In the genomic region with DNA sequence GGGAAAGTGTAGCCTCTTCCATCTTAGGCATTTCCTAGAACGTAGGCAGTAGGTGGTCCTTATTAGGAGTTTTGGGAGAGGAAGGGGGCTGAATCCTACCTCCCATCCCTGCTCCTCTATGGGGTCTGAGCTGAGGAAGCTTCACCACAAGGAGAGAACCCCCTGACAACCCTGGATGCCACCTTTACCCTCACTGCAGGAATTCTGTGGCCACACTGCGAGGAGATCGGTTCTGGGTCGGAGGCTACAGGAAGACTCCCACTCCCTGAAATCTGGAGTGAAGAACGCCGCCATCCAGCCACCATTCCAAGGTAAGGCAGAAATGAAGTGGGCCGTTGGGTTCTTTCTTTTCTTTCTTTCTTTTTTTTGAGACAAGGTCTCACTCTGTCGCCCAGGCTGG, we compare ENCODE assay signal across 14 cellular contexts. TPM values are rescaled to one million over a fixed set of nuclear protein-coding genes. Genes with fewer than 3 reads are reported as not detected.
DNase-seq lines count a peak whose midpoint lies in the region; ATAC-seq and TF ChIP-seq lines count a peak whose summit lies in the region.
"Had no signal": no experiment of that assay in that cellular context is flagged by ENCODE, and none has a peak within 500 bp of the region (broad histone marks: within the 10 kb centered on the region; RNA-seq: fewer than 3 reads in every experiment).

No MANE protein-coding gene starts in this region.

- H3K4me1 Mint-ChIP-seq in CD14-positive monocyte (peaks cover 56% of the 10 kb centered on the region), Calu3 (ENCODE audit: low read depth, unreplicated experiment) (no peaks in the 10 kb centered on the region), mesothelial cell of epicardium (no peaks in the 10 kb centered on the region), progenitor cell of endocrine pancreas (ENCODE audit: low read depth) (no peaks in the 10 kb centered on the region)
- peaks cover 18% of the 10 kb centered on the region for H3K4me1 Mint-ChIP-seq in activated CD8-positive, alpha-beta T cell treated with anti-CD3 and anti-CD28 coated beads for 36 hours (ENCODE audit: low read depth)

- peaks cover 0 to 3% (median 0%) of the 10 kb centered on the region in 7 donors for H3K9me3 Mint-ChIP-seq in CD14-positive monocyte
- H3K9me3 Mint-ChIP-seq in Calu3 (ENCODE audit: low read depth, unreplicated experiment), result no peaks in the 10 kb centered on the region
- no peaks in the 10 kb centered on the region for H3K9me3 Mint-ChIP-seq in activated CD8-positive, alpha-beta T cell treated with anti-CD3 and anti-CD28 coated beads for 36 hours
- H3K9me3 Mint-ChIP-seq in mesothelial cell of epicardium, result no peaks in the 10 kb centered on the region
- H3K9me3 Mint-ChIP-seq in progenitor cell of endocrine pancreas (ENCODE audit: low read depth), result no peaks in the 10 kb centered on the region
- H3K9me3 Mint-ChIP-seq: HFFc6 had no signal

- peaks cover 45 to 56% of the 10 kb centered on the region in 2 donors for H3K36me3 Mint-ChIP-seq in CD14-positive monocyte
- H3K36me3 Mint-ChIP-seq in Calu3 (ENCODE audit: insufficient read depth, unreplicated experiment), result peaks cover 10% of the 10 kb centered on the region
- H3K36me3 Mint-ChIP-seq in activated CD8-positive, alpha-beta T cell treated with anti-CD3 and anti-CD28 coated beads for 36 hours (ENCODE audit: low read depth), result peaks cover 13% of the 10 kb centered on the region
- H3K36me3 Mint-ChIP-seq in mesothelial cell of epicardium, result peaks cover 13% of the 10 kb centered on the region
- H3K36me3 Mint-ChIP-seq in progenitor cell of endocrine pancreas (ENCODE audit: insufficient read depth), result no peaks in the 10 kb centered on the region

- TF ChIP-seq CTCF in CD14-positive monocyte (IDR thresholded peaks at IDR 0.05) (no peak), Calu3 (IDR thresholded peaks at IDR 0.05; ENCODE audit: unreplicated experiment) (no peak), mesothelial cell of epicardium (IDR thresholded peaks at IDR 0.05; ENCODE audit: unreplicated experiment) (no peak), progenitor cell of endocrine pancreas (IDR thresholded peaks at IDR 0.05; ENCODE audit: unreplicated experiment) (no peak)
- TF ChIP-seq CTCF in activated CD8-positive, alpha-beta T cell treated with anti-CD3 and anti-CD28 coated beads for 36 hours (IDR thresholded peaks at IDR 0.05), result no peak

- H3K4me3 Mint-ChIP-seq in CD14-positive monocyte (peak overlapping the region; percentile 97), Calu3 (ENCODE audit: low read depth, unreplicated experiment) (peak overlapping the region; percentile 96), mesothelial cell of epicardium (peak overlapping the region; percentile 75), progenitor cell of endocrine pancreas (ENCODE audit: low read depth) (no peak overlapping the region)
- H3K4me3 Mint-ChIP-seq in activated CD8-positive, alpha-beta T cell treated with anti-CD3 and anti-CD28 coated beads for 36 hours, result peak overlapping the region; percentile 87
- H3K4me3 Mint-ChIP-seq: HFFc6 had no signal

- no TSS peak for BruUV-seq in Calu3 (replicated peaks; lab: Mats Ljungman, UMichigan)

- CTCF ChIA-PET in Calu3 (lab: Charles Lee), result no interaction called here
- CTCF ChIA-PET in activated CD8-positive, alpha-beta T cell treated with anti-CD3 and anti-CD28 coated beads for 36 hours (lab: Charles Lee), result interaction anchor here (0.9 kb wide), 1 partner anchor 144 kb away, joined by 6 read pairs; no protein-coding TSS in a partner anchor

- intact Hi-C loops in CD14-positive monocyte (cut with micrococcal nuclease), result loop anchor here in 1 of 2 donors (5.0 kb wide), 1 partner anchor 65 kb away; a partner anchor contains a TSS
- intact Hi-C loops in Calu3 (cut with micrococcal nuclease; ENCODE audit: unreplicated experiment), result no loop called here
- intact Hi-C loops in activated CD8-positive, alpha-beta T cell treated with anti-CD3 and anti-CD28 coated beads for 36 hours (cut with micrococcal nuclease), result no loop called here

- H3K27ac Mint-ChIP-seq in CD14-positive monocyte, result peak overlapping the region in 2 of 7 donors; percentile 14 to 40
- no peak overlapping the region for H3K27ac Mint-ChIP-seq in Calu3 (ENCODE audit: unreplicated experiment)
- peak overlapping the region; percentile 66 for H3K27ac Mint-ChIP-seq in activated CD8-positive, alpha-beta T cell treated with anti-CD3 and anti-CD28 coated beads for 36 hours
- no peak overlapping the region for H3K27ac Mint-ChIP-seq in mesothelial cell of epicardium
- H3K27ac Mint-ChIP-seq in progenitor cell of endocrine pancreas, result no peak overlapping the region
- H3K27ac Mint-ChIP-seq: HFFc6 had no signal

- H3K27me3 Mint-ChIP-seq in CD14-positive monocyte (ENCODE audit: low read depth in 3 of 3) (peaks cover 2 to 16% (median 12%) of the 10 kb centered on the region in 3 donors), Calu3 (ENCODE audit: unreplicated experiment) (no peaks in the 10 kb centered on the region), mesothelial cell of epicardium (ENCODE audit: low read depth) (peaks cover 27% of the 10 kb centered on the region), progenitor cell of endocrine pancreas (peaks cover 46% of the 10 kb centered on the region)
- no peaks in the 10 kb centered on the region for H3K27me3 Mint-ChIP-seq in activated CD8-positive, alpha-beta T cell treated with anti-CD3 and anti-CD28 coated beads for 36 hours

- DNase-seq in CD14-positive monocyte (ENCODE audit: low spot score) (no peak), Calu3 (no peak), mesothelial cell of epicardium (ENCODE audit: low spot score in 2 of 2, unreplicated experiment in 2 of 2) (no peak), NCI-H510A treated with DMSO at 0.1 percent for 48 hours (lab: John Stamatoyannopoulos, UW) (no peak), progenitor cell of endocrine pancreas (ENCODE audit: low spot score, unreplicated experiment) (no peak)
- DNase-seq in activated CD8-positive, alpha-beta T cell treated with anti-CD3 and anti-CD28 coated beads for 36 hours, result no peak
- DNase-seq: COR-L47; gastrocnemius medialis; GF-D8; HFFc6; islet precursor cell; NCI-H2107; stimulated activated naive CD4-positive, alpha-beta T cell treated with Interleukin-2 at 50 U/mL for 16 hours had no signal

- ATAC-seq in activated CD8-positive, alpha-beta T cell treated with anti-CD3 and anti-CD28 coated beads for 36 hours, result no peak
- no peak for ATAC-seq in GM19324 (IDR thresholded peaks at IDR 0.05; ENCODE audit: low FRiP score, unreplicated experiment)
- ATAC-seq: gastrocnemius medialis had no signal

- POLR2A ChIA-PET in activated CD8-positive, alpha-beta T cell treated with anti-CD3 and anti-CD28 coated beads for 36 hours (lab: Charles Lee), result interaction anchor here (1.0 to 1.5 kb wide), 2 partner anchors 12 to 54 kb away, joined by 3 to 4 read pairs; no protein-coding TSS in a partner anchor

RNA-seq across cellular contexts. Expression of a gene that starts 1.5 kb away (rescaled TPM):
- 10 to 100 TPM; 60.5 to 73.3 TPM for polyA plus RNA-seq in CD14-positive monocyte
- total RNA-seq in Calu3 (2022) (175 and 504 TPM in 2 replicates), mesothelial cell of epicardium (32.2 to 42.4 TPM (median 32.9 TPM) in 3 replicates), progenitor cell of endocrine pancreas (2.1 and 2.6 TPM in 2 replicates)
- 10 to 100 TPM; 39.4 to 40.0 TPM for total RNA-seq in activated CD8-positive, alpha-beta T cell treated with anti-CD3 and anti-CD28 coated beads for 36 hours
